ENCODE assay signal across 34 cellular contexts in genomic region chr11:80620867-80621266, GRCh38.
"Had no signal": no experiment of that assay in that cellular context is flagged by ENCODE, and none has a peak within 500 bp of the region (broad histone marks: within the 10 kb centered on the region; RNA-seq: fewer than 3 reads in every experiment).

No MANE protein-coding gene starts in this region.

- H3K9ac ChIP-seq: KMS-11 had no signal

- H3K27me3 ChIP-seq: MG63 had no signal

- H3K27ac ChIP-seq: KMS-11 had no signal

- H3K4me3 ChIP-seq: MG63 had no signal

- H3K36me3 ChIP-seq: MG63 had no signal

- H3K4me2 ChIP-seq: KMS-11 had no signal

- DNase-seq: Karpas-422, Kasumi-1, KBM-7, KG1, MG63, MM.1S, MV-4-11, NCI-H1048, NCI-H1092, NCI-H1092 treated with DMSO at 0.1 percent for 48 hours, NCI-H1105, NCI-H1105 treated with DMSO at 0.1 percent for 48 hours, NCI-H1417 treated with DMSO at 0.1 percent for 48 hours, NCI-H1436, NCI-H1436 treated with DMSO at 0.1 percent for 48 hours, NCI-H146, NCI-H1694, NCI-H1694 treated with DMSO at 0.1 percent for 48 hours, NCI-H187, NCI-H187 treated with DMSO at 0.1 percent for 48 hours, NCI-H1930, NCI-H2029, NCI-H2029 treated with DMSO at 0.1 percent for 48 hours, NCI-H2081, NCI-H2081 treated with DMSO at 0.1 percent for 48 hours, NCI-H2107, NCI-H2171, NCI-H2171 treated with DMSO at 0.1 percent for 48 hours, NCI-H2227 treated with DMSO at 0.1 percent for 48 hours, NCI-H226, NCI-H345, NCI-H446, NCI-H446 treated with DMSO at 0.1 percent for 48 hours had no signal

- H3K9me3 ChIP-seq: MG63 had no signal
